Comparison of ENCODE assay signal across 7 cellular contexts in genomic region chr7:72829964-72830354, GRCh38. TPM values are rescaled to one million over a fixed set of nuclear protein-coding genes. Genes with fewer than 3 reads are reported as not detected.
DNase-seq lines count a peak whose midpoint lies in the region; ATAC-seq and TF ChIP-seq lines count a peak whose summit lies in the region.
"Not testable (repeated sequence)": the region's sequence is repeated elsewhere in the genome, so short reads cannot be mapped to it uniquely, and the experiment has no call there.

No MANE protein-coding gene starts in this region.

- H3K4me1 ChIP-seq in iPS DF 6.9 (ENCODE audit: control insufficient read depth, insufficient read depth, low read length); prostate gland (replicated peaks): not testable (repeated sequence)

- not testable (repeated sequence) for H3K36me3 ChIP-seq in iPS DF 6.9 (ENCODE audit: control insufficient read depth, insufficient read depth, low read length); prostate gland

- intact Hi-C loops in MCF 10A (cut with micrococcal nuclease) (loop anchor here (5.0 kb wide), 1 partner anchor 87 kb away; no protein-coding TSS in a partner anchor), prostate gland (cut with DNase I) (loop anchor here (10.0 kb wide), 1 partner anchor 95 kb away; the partner anchor contains the start of gene POM121)

- peak; percentile 66 for DNase-seq in NCI-H226
- DNase-seq in WTC11 (ENCODE audit: low spot score): peak; percentile 30
- DNase-seq in MCF 10A (ENCODE audit: unreplicated experiment): peak; percentile 57
- not testable (repeated sequence) for DNase-seq in iPS DF 6.9 (ENCODE audit: low read depth, low spot score)
- peak; percentile 38 for DNase-seq in prostate gland (ENCODE audit: low spot score)

- H3K27ac ChIP-seq in iPS DF 6.9 (ENCODE audit: low read length): not testable (repeated sequence)
- H3K27ac ChIP-seq in prostate gland: peak overlapping the region; percentile 91 to 94

- BruUV-seq in MCF 10A (replicated peaks; lab: Mats Ljungman, UMichigan): not testable (repeated sequence)

- not testable (repeated sequence) for H3K9me3 ChIP-seq in iPS DF 6.9 (ENCODE audit: control insufficient read depth, insufficient read depth, low read length); prostate gland

- not testable (repeated sequence) for TF ChIP-seq CTCF in WTC11 (IDR thresholded peaks at IDR 0.05)
- TF ChIP-seq CTCF in MCF 10A (IDR thresholded peaks at IDR 0.05; ENCODE audit: unreplicated experiment): peak; percentile 32
- TF ChIP-seq CTCF in prostate gland (IDR thresholded peaks at IDR 0.05): peak in 3 of 4 experiments; percentile 11 to 46 (median 35)

- H3K9me3 Mint-ChIP-seq in WTC11; MCF 10A (ENCODE audit: unreplicated experiment): not testable (repeated sequence)

- H3K4me1 Mint-ChIP-seq in WTC11: peaks cover 19% of the 10 kb centered on the region
- H3K4me1 Mint-ChIP-seq in MCF 10A (ENCODE audit: insufficient read depth, unreplicated experiment): not testable (repeated sequence)

- not testable (repeated sequence) for H3K27me3 Mint-ChIP-seq in WTC11 (ENCODE audit: low read depth); MCF 10A (ENCODE audit: insufficient read depth, unreplicated experiment)

- H3K4me3 Mint-ChIP-seq in WTC11 (peak overlapping the region; percentile 94), MCF 10A (ENCODE audit: unreplicated experiment) (peak overlapping the region; percentile 87)

- H3K4me3 ChIP-seq in iPS DF 6.9 (ENCODE audit: low read length) (peak overlapping the region; percentile 88; the same call in 1 of the 2 replicates), prostate gland (peak overlapping the region; percentile 64 to 79)

- no CpG with 5 or more reads among the region's 8 CpGs for WGBS in iPS DF 6.9 (ENCODE audit: insufficient coverage, insufficient read length)
- WGBS in prostate gland: 0% methylated on average over 8 of the region's 8 CpGs

- POLR2A ChIA-PET in WTC11 (lab: Charles Lee): interaction anchor here (0.6 kb wide), 1 partner anchor 134 kb away, joined by 5 read pairs; no protein-coding TSS in a partner anchor
- POLR2A ChIA-PET in MCF 10A (lab: Yijun Ruan, JAX): interaction anchor here (0.7 to 3.2 kb wide), 5 partner anchors 9 to 85 kb away, joined by 3 to 19 read pairs (median 4); no protein-coding TSS in a partner anchor

- not testable (repeated sequence) for H3K27me3 ChIP-seq in iPS DF 6.9 (ENCODE audit: control insufficient read depth, insufficient read depth, low read length); prostate gland (replicated peaks; ENCODE audit: insufficient read depth)

- ATAC-seq in GM18502 (IDR thresholded peaks at IDR 0.05; ENCODE audit: poor library complexity, unreplicated experiment) (peak; percentile 34), HG03039 (IDR thresholded peaks at IDR 0.05; ENCODE audit: unreplicated experiment) (peak; percentile 19), WTC11 (peak; percentile 5; the same call in 1 of the 2 replicates)

- TF ChIP-seq POLR2A in prostate gland (IDR thresholded peaks at IDR 0.05): peak; percentile 63

- peaks cover 32% of the 10 kb centered on the region for H3K36me3 Mint-ChIP-seq in WTC11
- peaks cover 52% of the 10 kb centered on the region for H3K36me3 Mint-ChIP-seq in MCF 10A (ENCODE audit: insufficient read depth, unreplicated experiment)

- CTCF ChIA-PET in WTC11 (lab: Charles Lee): interaction anchor here (1.1 to 2.1 kb wide), 4 partner anchors 8 to 85 kb away, joined by 3 to 8 read pairs (median 4); no protein-coding TSS in a partner anchor
- CTCF ChIA-PET in MCF 10A (lab: Yijun Ruan, JAX): interaction anchor here (0.6 to 1.5 kb wide), 7 partner anchors 28 to 1327 kb away, joined by 3 to 8 read pairs (median 3); no protein-coding TSS in a partner anchor

- H3K27ac Mint-ChIP-seq in WTC11: peak overlapping the region; percentile 98
- peak overlapping the region; percentile 98 for H3K27ac Mint-ChIP-seq in MCF 10A (ENCODE audit: low read depth, unreplicated experiment)

TF ChIP-seq in WTC11, 78 proteins besides CTCF, POLR2A, EP300 and RAD21:
- TF ChIP-seq TEAD4 (CRISPR knock-in tag; IDR thresholded peaks at IDR 0.05) (peak; percentile 68; the same call in 1 of the 2 replicates), MAX (CRISPR knock-in tag; IDR thresholded peaks at IDR 0.05) (0 out of 2 replicates have a peak, but pooled peaks have one; percentile 16), TEAD1 (CRISPR knock-in tag; IDR thresholded peaks at IDR 0.05) (peak; percentile 72; the same call in 1 of the 2 replicates)

RNA-seq across cellular contexts. Expression of gene TYW1B, which starts 2.0 kb away (rescaled TPM):
- total RNA-seq in WTC11 (2021): 5.6 to 6.7 TPM (median 5.7 TPM) in 3 replicates
- 0.93 and 0.98 TPM in 2 replicates for total RNA-seq in MCF 10A (2022)
- 1 to 10 TPM; 4.3 to 8.4 TPM for total RNA-seq in prostate gland
